ENCODE assay signal across 1 cellular context in the genomic region with DNA sequence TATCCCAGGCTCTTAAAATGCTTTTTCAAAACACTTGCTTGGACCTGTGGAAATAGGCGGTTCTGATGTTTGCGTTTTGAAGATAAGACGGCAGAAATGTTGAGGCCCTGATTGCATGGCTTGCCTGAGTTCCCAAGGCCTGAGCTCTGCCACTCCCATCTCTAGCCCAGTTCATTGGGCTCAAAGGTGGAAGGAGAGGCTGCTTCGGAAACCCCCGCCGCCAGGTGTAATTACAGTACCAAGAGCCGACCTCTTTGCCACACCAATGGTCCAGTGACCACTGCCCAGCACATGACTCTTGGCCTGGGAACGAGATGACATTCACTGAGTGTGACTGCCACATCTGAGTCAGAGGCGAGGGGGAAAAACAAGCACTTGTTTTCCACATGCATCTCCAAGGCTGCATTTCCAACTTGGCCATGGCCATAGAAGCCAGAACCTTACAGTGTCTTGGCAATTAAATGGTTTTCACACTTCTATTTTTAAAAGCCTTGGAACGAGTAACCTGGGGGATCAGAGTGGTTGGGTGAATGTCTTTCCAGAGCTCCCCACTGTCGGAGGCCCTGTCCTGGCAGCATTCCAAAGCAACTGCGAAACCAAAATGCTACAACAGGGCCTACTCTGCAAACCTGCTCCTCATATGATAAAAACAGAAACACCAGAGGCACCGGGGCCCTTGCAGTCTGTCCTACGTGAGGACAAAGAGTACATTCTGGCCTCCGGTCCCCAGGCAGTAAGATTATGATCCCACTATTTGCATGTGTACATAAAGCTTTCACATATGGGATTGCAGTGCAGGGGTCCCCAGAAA.
TF ChIP-seq lines count a peak whose summit lies in the region.

No MANE protein-coding gene starts in this region.

TF ChIP-seq in K562, 482 proteins besides CTCF, POLR2A, EP300 and RAD21 (continued from another document and continues in another):
- TF ChIP-seq, protein P1, sequence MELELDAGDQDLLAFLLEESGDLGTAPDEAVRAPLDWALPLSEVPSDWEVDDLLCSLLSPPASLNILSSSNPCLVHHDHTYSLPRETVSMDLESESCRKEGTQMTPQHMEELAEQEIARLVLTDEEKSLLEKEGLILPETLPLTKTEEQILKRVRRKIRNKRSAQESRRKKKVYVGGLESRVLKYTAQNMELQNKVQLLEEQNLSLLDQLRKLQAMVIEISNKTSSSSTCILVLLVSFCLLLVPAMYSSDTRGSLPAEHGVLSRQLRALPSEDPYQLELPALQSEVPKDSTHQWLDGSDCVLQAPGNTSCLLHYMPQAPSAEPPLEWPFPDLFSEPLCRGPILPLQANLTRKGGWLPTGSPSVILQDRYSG (tag; conservative IDR thresholded peaks at IDR 0.05; ENCODE audit: low read depth): 0 out of 2 replicates have a peak, but pooled peaks have one; percentile 23
- TF ChIP-seq, protein P2, sequence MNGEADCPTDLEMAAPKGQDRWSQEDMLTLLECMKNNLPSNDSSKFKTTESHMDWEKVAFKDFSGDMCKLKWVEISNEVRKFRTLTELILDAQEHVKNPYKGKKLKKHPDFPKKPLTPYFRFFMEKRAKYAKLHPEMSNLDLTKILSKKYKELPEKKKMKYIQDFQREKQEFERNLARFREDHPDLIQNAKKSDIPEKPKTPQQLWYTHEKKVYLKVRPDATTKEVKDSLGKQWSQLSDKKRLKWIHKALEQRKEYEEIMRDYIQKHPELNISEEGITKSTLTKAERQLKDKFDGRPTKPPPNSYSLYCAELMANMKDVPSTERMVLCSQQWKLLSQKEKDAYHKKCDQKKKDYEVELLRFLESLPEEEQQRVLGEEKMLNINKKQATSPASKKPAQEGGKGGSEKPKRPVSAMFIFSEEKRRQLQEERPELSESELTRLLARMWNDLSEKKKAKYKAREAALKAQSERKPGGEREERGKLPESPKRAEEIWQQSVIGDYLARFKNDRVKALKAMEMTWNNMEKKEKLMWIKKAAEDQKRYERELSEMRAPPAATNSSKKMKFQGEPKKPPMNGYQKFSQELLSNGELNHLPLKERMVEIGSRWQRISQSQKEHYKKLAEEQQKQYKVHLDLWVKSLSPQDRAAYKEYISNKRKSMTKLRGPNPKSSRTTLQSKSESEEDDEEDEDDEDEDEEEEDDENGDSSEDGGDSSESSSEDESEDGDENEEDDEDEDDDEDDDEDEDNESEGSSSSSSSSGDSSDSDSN (IDR thresholded peaks at IDR 0.05; ENCODE audit: borderline replicate concordance in 1 of 2, low read depth in 2 of 2, low read length in 2 of 2): no peak
- no peak for TF ChIP-seq ZNF551 (CRISPR knock-in tag; IDR thresholded peaks at IDR 0.05)
- no peak for TF ChIP-seq ZNF316 (IDR thresholded peaks at IDR 0.05)
- TF ChIP-seq RFX5 (IDR thresholded peaks at IDR 0.05; ENCODE audit: low read depth, low read length): no peak
- no peak for TF ChIP-seq NFE2L1 (tag; IDR thresholded peaks at IDR 0.05; ENCODE audit: borderline replicate concordance, low read depth)
- no peak for TF ChIP-seq ZSCAN32 (CRISPR knock-in tag; IDR thresholded peaks at IDR 0.05)
- no peak for TF ChIP-seq XRCC4 (IDR thresholded peaks at IDR 0.05; ENCODE audit: extremely low read depth, insufficient read depth, insufficient read length)
- TF ChIP-seq NFE2 (IDR thresholded peaks at IDR 0.05; ENCODE audit: low read depth): no peak
- TF ChIP-seq SMARCA5 (IDR thresholded peaks at IDR 0.05): no peak
- TF ChIP-seq, protein P3, sequence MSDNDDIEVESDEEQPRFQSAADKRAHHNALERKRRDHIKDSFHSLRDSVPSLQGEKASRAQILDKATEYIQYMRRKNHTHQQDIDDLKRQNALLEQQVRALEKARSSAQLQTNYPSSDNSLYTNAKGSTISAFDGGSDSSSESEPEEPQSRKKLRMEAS (CRISPR knock-in tag; IDR thresholded peaks at IDR 0.05): peak; percentile 47; the same call in 1 of the 2 replicates
- no peak for TF ChIP-seq BCL6 (CRISPR knock-in tag; IDR thresholded peaks at IDR 0.05)
- no peak for TF ChIP-seq KLF13 (tag; IDR thresholded peaks at IDR 0.05; ENCODE audit: borderline replicate concordance, low read depth)
- peak; percentile 77; the same call in 1 of the 2 replicates for TF ChIP-seq DMBX1 (CRISPR knock-in tag; IDR thresholded peaks at IDR 0.05; ENCODE audit: borderline replicate concordance)
- no peak for TF ChIP-seq ZNF133 (CRISPR knock-in tag; IDR thresholded peaks at IDR 0.05)
- TF ChIP-seq MCM7 (IDR thresholded peaks at IDR 0.05): no peak
- TF ChIP-seq, protein P4, sequence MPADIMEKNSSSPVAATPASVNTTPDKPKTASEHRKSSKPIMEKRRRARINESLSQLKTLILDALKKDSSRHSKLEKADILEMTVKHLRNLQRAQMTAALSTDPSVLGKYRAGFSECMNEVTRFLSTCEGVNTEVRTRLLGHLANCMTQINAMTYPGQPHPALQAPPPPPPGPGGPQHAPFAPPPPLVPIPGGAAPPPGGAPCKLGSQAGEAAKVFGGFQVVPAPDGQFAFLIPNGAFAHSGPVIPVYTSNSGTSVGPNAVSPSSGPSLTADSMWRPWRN (IDR thresholded peaks at IDR 0.05; ENCODE audit: low read depth): no peak
- no peak for TF ChIP-seq SMARCE1 (IDR thresholded peaks at IDR 0.05)
- TF ChIP-seq ZNF165 (CRISPR knock-in tag; IDR thresholded peaks at IDR 0.05; ENCODE audit: borderline replicate concordance): no peak
- TF ChIP-seq SAFB (IDR thresholded peaks at IDR 0.05; ENCODE audit: borderline replicate concordance, low read depth, low read length): no peak
- no peak for TF ChIP-seq KLF10 (CRISPR knock-in tag; IDR thresholded peaks at IDR 0.05)
- no peak for TF ChIP-seq ZNF274 (IDR thresholded peaks at IDR 0.05; ENCODE audit: borderline replicate concordance, low read depth, low read length)
- TF ChIP-seq, protein P5, sequence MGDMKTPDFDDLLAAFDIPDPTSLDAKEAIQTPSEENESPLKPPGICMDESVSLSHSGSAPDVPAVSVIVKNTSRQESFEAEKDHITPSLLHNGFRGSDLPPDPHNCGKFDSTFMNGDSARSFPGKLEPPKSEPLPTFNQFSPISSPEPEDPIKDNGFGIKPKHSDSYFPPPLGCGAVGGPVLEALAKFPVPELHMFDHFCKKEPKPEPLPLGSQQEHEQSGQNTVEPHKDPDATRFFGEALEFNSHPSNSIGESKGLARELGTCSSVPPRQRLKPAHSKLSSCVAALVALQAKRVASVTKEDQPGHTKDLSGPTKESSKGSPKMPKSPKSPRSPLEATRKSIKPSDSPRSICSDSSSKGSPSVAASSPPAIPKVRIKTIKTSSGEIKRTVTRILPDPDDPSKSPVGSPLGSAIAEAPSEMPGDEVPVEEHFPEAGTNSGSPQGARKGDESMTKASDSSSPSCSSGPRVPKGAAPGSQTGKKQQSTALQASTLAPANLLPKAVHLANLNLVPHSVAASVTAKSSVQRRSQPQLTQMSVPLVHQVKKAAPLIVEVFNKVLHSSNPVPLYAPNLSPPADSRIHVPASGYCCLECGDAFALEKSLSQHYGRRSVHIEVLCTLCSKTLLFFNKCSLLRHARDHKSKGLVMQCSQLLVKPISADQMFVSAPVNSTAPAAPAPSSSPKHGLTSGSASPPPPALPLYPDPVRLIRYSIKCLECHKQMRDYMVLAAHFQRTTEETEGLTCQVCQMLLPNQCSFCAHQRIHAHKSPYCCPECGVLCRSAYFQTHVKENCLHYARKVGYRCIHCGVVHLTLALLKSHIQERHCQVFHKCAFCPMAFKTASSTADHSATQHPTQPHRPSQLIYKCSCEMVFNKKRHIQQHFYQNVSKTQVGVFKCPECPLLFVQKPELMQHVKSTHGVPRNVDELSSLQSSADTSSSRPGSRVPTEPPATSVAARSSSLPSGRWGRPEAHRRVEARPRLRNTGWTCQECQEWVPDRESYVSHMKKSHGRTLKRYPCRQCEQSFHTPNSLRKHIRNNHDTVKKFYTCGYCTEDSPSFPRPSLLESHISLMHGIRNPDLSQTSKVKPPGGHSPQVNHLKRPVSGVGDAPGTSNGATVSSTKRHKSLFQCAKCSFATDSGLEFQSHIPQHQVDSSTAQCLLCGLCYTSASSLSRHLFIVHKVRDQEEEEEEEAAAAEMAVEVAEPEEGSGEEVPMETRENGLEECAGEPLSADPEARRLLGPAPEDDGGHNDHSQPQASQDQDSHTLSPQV (IDR thresholded peaks at IDR 0.05): peak; percentile 91
- TF ChIP-seq, protein P6, sequence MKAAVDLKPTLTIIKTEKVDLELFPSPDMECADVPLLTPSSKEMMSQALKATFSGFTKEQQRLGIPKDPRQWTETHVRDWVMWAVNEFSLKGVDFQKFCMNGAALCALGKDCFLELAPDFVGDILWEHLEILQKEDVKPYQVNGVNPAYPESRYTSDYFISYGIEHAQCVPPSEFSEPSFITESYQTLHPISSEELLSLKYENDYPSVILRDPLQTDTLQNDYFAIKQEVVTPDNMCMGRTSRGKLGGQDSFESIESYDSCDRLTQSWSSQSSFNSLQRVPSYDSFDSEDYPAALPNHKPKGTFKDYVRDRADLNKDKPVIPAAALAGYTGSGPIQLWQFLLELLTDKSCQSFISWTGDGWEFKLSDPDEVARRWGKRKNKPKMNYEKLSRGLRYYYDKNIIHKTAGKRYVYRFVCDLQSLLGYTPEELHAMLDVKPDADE (conservative IDR thresholded peaks at IDR 0.05; ENCODE audit: control insufficient read depth, low read depth, low read length): no peak
- no peak for TF ChIP-seq CREBBP (IDR thresholded peaks at IDR 0.05; ENCODE audit: low read depth, low read length)
- no peak for TF ChIP-seq ZNF41 (CRISPR knock-in tag; conservative IDR thresholded peaks at IDR 0.05)
- TF ChIP-seq, protein P7, sequence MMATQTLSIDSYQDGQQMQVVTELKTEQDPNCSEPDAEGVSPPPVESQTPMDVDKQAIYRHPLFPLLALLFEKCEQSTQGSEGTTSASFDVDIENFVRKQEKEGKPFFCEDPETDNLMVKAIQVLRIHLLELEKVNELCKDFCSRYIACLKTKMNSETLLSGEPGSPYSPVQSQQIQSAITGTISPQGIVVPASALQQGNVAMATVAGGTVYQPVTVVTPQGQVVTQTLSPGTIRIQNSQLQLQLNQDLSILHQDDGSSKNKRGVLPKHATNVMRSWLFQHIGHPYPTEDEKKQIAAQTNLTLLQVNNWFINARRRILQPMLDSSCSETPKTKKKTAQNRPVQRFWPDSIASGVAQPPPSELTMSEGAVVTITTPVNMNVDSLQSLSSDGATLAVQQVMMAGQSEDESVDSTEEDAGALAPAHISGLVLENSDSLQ (IDR thresholded peaks at IDR 0.05): no peak
- TF ChIP-seq DACH1 (IDR thresholded peaks at IDR 0.05; ENCODE audit: partially characterized antibody): no peak
- TF ChIP-seq CSDE1 (IDR thresholded peaks at IDR 0.05): no peak
- no peak for TF ChIP-seq BRCA1 (IDR thresholded peaks at IDR 0.05)
- TF ChIP-seq BRCA1 (CRISPR knock-in tag; IDR thresholded peaks at IDR 0.05): no peak
- TF ChIP-seq SREBF2 (CRISPR knock-in tag; IDR thresholded peaks at IDR 0.05): no peak
- no peak for TF ChIP-seq KAT8 (IDR thresholded peaks at IDR 0.05; ENCODE audit: low read depth)
- TF ChIP-seq ZFP36 (IDR thresholded peaks at IDR 0.05; ENCODE audit: low read depth, low read length, partially characterized antibody): no peak
- no peak for TF ChIP-seq SRSF7 (optimal IDR thresholded peaks at IDR 0.05; ENCODE audit: low read depth, low read length)
- TF ChIP-seq SMAD1 (IDR thresholded peaks at IDR 0.05; ENCODE audit: low read depth, low read length, partially characterized antibody): no peak
- TF ChIP-seq GATAD2A (IDR thresholded peaks at IDR 0.05): no peak
- TF ChIP-seq WHSC1 (IDR thresholded peaks at IDR 0.05; ENCODE audit: low read length): no peak
- TF ChIP-seq, protein P8, sequence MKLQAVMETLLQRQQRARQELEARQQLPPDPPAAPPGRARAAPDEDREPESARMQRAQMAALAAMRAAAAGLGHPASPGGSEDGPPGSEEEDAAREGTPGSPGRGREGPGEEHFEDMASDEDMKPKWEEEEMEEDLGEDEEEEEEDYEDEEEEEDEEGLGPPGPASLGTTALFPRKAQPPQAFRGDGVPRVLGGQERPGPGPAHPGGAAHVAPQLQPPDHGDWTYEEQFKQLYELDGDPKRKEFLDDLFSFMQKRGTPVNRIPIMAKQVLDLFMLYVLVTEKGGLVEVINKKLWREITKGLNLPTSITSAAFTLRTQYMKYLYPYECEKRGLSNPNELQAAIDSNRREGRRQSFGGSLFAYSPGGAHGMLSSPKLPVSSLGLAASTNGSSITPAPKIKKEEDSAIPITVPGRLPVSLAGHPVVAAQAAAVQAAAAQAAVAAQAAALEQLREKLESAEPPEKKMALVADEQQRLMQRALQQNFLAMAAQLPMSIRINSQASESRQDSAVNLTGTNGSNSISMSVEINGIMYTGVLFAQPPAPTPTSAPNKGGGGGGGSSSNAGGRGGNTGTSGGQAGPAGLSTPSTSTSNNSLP (IDR thresholded peaks at IDR 0.05; ENCODE audit: borderline replicate concordance, low read depth, low read length): no peak
- no peak for TF ChIP-seq ZNF695 (CRISPR knock-in tag; IDR thresholded peaks at IDR 0.05)
- TF ChIP-seq, protein P9, sequence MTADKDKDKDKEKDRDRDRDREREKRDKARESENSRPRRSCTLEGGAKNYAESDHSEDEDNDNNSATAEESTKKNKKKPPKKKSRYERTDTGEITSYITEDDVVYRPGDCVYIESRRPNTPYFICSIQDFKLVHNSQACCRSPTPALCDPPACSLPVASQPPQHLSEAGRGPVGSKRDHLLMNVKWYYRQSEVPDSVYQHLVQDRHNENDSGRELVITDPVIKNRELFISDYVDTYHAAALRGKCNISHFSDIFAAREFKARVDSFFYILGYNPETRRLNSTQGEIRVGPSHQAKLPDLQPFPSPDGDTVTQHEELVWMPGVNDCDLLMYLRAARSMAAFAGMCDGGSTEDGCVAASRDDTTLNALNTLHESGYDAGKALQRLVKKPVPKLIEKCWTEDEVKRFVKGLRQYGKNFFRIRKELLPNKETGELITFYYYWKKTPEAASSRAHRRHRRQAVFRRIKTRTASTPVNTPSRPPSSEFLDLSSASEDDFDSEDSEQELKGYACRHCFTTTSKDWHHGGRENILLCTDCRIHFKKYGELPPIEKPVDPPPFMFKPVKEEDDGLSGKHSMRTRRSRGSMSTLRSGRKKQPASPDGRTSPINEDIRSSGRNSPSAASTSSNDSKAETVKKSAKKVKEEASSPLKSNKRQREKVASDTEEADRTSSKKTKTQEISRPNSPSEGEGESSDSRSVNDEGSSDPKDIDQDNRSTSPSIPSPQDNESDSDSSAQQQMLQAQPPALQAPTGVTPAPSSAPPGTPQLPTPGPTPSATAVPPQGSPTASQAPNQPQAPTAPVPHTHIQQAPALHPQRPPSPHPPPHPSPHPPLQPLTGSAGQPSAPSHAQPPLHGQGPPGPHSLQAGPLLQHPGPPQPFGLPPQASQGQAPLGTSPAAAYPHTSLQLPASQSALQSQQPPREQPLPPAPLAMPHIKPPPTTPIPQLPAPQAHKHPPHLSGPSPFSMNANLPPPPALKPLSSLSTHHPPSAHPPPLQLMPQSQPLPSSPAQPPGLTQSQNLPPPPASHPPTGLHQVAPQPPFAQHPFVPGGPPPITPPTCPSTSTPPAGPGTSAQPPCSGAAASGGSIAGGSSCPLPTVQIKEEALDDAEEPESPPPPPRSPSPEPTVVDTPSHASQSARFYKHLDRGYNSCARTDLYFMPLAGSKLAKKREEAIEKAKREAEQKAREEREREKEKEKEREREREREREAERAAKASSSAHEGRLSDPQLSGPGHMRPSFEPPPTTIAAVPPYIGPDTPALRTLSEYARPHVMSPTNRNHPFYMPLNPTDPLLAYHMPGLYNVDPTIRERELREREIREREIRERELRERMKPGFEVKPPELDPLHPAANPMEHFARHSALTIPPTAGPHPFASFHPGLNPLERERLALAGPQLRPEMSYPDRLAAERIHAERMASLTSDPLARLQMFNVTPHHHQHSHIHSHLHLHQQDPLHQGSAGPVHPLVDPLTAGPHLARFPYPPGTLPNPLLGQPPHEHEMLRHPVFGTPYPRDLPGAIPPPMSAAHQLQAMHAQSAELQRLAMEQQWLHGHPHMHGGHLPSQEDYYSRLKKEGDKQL (CRISPR knock-in tag; IDR thresholded peaks at IDR 0.05; ENCODE audit: borderline replicate concordance): no peak
- no peak for TF ChIP-seq MED1 (CRISPR knock-in tag; IDR thresholded peaks at IDR 0.05; ENCODE audit: borderline replicate concordance)
- 0 out of 2 replicates have a peak, but pooled peaks have one; percentile 35 for TF ChIP-seq PYGO2 (tag; IDR thresholded peaks at IDR 0.05)
- TF ChIP-seq CEBPG (CRISPR knock-in tag; IDR thresholded peaks at IDR 0.05): no peak
- TF ChIP-seq CEBPG (tag; conservative IDR thresholded peaks at IDR 0.05 in 1 of 2, IDR thresholded peaks at IDR 0.05 in 1 of 2): no peak
